In the genomic region with DNA sequence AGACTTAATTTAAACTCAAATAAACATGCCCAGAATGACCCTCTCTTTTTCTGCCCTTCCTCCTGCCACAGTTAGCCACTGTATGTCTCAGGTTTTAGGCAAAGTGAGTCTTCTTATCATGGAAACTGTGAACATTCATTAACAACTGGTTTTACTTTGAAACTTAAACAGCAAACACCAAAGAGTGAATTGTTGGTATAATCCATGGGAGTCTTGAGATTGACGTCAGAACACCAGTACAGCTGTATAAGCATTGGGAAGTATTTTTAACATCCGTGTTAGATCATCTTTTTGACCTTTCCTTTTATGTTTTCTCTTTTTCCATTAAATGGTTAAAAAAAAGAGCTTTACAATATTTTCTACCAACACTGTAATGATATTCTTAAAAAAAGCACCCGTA, we compare ENCODE assay signal across 2 cellular contexts.
TF ChIP-seq lines count a peak whose summit lies in the region.

No MANE protein-coding gene starts in this region.

TF ChIP-seq in A549, 52 proteins besides CTCF, POLR2A, EP300 and RAD21:
- TF ChIP-seq, protein P1, sequence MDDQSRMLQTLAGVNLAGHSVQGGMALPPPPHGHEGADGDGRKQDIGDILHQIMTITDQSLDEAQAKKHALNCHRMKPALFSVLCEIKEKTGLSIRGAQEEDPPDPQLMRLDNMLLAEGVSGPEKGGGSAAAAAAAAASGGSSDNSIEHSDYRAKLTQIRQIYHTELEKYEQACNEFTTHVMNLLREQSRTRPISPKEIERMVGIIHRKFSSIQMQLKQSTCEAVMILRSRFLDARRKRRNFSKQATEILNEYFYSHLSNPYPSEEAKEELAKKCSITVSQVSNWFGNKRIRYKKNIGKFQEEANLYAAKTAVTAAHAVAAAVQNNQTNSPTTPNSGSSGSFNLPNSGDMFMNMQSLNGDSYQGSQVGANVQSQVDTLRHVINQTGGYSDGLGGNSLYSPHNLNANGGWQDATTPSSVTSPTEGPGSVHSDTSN (IDR thresholded peaks at IDR 0.05) = no peak
- TF ChIP-seq, protein P2, sequence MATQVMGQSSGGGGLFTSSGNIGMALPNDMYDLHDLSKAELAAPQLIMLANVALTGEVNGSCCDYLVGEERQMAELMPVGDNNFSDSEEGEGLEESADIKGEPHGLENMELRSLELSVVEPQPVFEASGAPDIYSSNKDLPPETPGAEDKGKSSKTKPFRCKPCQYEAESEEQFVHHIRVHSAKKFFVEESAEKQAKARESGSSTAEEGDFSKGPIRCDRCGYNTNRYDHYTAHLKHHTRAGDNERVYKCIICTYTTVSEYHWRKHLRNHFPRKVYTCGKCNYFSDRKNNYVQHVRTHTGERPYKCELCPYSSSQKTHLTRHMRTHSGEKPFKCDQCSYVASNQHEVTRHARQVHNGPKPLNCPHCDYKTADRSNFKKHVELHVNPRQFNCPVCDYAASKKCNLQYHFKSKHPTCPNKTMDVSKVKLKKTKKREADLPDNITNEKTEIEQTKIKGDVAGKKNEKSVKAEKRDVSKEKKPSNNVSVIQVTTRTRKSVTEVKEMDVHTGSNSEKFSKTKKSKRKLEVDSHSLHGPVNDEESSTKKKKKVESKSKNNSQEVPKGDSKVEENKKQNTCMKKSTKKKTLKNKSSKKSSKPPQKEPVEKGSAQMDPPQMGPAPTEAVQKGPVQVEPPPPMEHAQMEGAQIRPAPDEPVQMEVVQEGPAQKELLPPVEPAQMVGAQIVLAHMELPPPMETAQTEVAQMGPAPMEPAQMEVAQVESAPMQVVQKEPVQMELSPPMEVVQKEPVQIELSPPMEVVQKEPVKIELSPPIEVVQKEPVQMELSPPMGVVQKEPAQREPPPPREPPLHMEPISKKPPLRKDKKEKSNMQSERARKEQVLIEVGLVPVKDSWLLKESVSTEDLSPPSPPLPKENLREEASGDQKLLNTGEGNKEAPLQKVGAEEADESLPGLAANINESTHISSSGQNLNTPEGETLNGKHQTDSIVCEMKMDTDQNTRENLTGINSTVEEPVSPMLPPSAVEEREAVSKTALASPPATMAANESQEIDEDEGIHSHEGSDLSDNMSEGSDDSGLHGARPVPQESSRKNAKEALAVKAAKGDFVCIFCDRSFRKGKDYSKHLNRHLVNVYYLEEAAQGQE (IDR thresholded peaks at IDR 0.05) = no peak
- TF ChIP-seq, protein P3, sequence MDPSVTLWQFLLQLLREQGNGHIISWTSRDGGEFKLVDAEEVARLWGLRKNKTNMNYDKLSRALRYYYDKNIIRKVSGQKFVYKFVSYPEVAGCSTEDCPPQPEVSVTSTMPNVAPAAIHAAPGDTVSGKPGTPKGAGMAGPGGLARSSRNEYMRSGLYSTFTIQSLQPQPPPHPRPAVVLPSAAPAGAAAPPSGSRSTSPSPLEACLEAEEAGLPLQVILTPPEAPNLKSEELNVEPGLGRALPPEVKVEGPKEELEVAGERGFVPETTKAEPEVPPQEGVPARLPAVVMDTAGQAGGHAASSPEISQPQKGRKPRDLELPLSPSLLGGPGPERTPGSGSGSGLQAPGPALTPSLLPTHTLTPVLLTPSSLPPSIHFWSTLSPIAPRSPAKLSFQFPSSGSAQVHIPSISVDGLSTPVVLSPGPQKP (IDR thresholded peaks at IDR 0.05; ENCODE audit: low read depth, low read length) = no peak
- TF ChIP-seq CHD2 (IDR thresholded peaks at IDR 0.05; ENCODE audit: low read length, partially characterized antibody) (no peak), GATA3 (IDR thresholded peaks at IDR 0.05; ENCODE audit: borderline replicate concordance) (no peak), TFCP2L1 (CRISPR knock-in tag; IDR thresholded peaks at IDR 0.05) (no peak), RARB (CRISPR knock-in tag; IDR thresholded peaks at IDR 0.05) (no peak), MAZ (IDR thresholded peaks at IDR 0.05; ENCODE audit: borderline replicate concordance, low read depth, low read length) (no peak), BHLHE40 (IDR thresholded peaks at IDR 0.05; ENCODE audit: low read depth, low read length) (no peak), FOXS1 (CRISPR knock-in tag; IDR thresholded peaks at IDR 0.05) (no peak), ZC3H11A (IDR thresholded peaks at IDR 0.05) (no peak), EHF (CRISPR knock-in tag; IDR thresholded peaks at IDR 0.05) (no peak), ZFP36 (IDR thresholded peaks at IDR 0.05; ENCODE audit: borderline replicate concordance, partially characterized antibody) (no peak), KDM5A (IDR thresholded peaks at IDR 0.05) (no peak)

TF ChIP-seq in IMR-90, 13 proteins besides CTCF, POLR2A, EP300 and RAD21:
- TF ChIP-seq SMC3 (IDR thresholded peaks at IDR 0.05; ENCODE audit: low read depth, low read length) (no peak), MAZ (IDR thresholded peaks at IDR 0.05; ENCODE audit: borderline replicate concordance, low read depth, low read length) (no peak), RCOR1 (IDR thresholded peaks at IDR 0.05; ENCODE audit: insufficient replicate concordance, low read length) (no peak), RFX5 (IDR thresholded peaks at IDR 0.05; ENCODE audit: low read depth, low read length) (no peak), BHLHE40 (IDR thresholded peaks at IDR 0.05; ENCODE audit: low read depth, low read length) (no peak), NFE2L2 (IDR thresholded peaks at IDR 0.05; ENCODE audit: low read depth, low read length) (no peak), MXI1 (IDR thresholded peaks at IDR 0.05; ENCODE audit: borderline replicate concordance, low read depth, low read length) (no peak), CEBPB (IDR thresholded peaks at IDR 0.05; ENCODE audit: low read depth, low read length) (no peak), CHD1 (IDR thresholded peaks at IDR 0.05; ENCODE audit: low read depth, low read length) (no peak)
- TF ChIP-seq, protein P3 (IDR thresholded peaks at IDR 0.05; ENCODE audit: borderline replicate concordance, low read depth, low read length) = no peak
- TF ChIP-seq, protein P4, sequence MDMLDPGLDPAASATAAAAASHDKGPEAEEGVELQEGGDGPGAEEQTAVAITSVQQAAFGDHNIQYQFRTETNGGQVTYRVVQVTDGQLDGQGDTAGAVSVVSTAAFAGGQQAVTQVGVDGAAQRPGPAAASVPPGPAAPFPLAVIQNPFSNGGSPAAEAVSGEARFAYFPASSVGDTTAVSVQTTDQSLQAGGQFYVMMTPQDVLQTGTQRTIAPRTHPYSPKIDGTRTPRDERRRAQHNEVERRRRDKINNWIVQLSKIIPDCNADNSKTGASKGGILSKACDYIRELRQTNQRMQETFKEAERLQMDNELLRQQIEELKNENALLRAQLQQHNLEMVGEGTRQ (IDR thresholded peaks at IDR 0.05; ENCODE audit: low read depth, low read length) = no peak
